In the genomic region with DNA sequence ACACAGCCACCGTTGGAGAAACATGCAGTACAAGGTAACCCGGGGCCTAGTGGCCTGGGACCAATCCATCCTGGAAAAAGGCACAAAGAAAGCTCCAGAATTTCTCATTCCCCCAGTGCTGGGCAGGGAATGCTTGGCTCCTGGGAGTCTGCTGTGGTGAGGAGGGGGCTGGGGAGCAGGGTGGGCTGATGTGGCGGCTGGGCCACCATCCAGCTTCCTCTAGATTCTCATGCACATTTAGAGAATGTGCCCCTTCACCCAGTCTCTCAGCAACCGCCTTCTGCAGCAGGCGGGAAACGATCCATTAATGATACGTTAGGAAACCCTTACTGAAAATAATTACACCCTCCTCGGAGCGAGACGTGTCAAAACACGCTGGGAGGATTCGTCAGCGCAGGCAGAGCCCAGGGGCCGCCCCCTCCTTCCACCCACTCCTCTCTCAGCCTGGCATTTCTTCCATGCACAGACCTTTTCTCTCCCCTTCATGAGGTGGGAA, we compare ENCODE assay signal across 14 cellular contexts. TPM values are rescaled to one million over a fixed set of nuclear protein-coding genes. Genes with fewer than 3 reads are reported as not detected.
A peak's percentile ranks its signal among the peaks of the same experiment; 100 is the strongest.
DNase-seq lines count a peak whose midpoint lies in the region; ATAC-seq, FAIRE-seq and TF ChIP-seq lines count a peak whose summit lies in the region.
"Had no signal": no experiment of that assay in that cellular context is flagged by ENCODE, and none has a peak within 500 bp of the region (broad histone marks: within the 10 kb centered on the region; RNA-seq: fewer than 3 reads in every experiment).

No MANE protein-coding gene starts in this region.

- H3K9me3 Mint-ChIP-seq in activated T-helper 1 cell treated with anti-CD3 and anti-CD28 coated beads, Interleukin-12 subunit alpha, Interleukin-12 subunit beta, Interleukin-2, Interleukin-4 antibody, amounts not matched to agents 30 ng/mL and 10 ng/mL and 1 ng/mL, durations not matched to agents 14 hours and 24 hours and 36 hours, result no peaks in the 10 kb centered on the region

- ATAC-seq in HG02763 (IDR thresholded peaks at IDR 0.05; ENCODE audit: unreplicated experiment) (no peak), left lobe of liver (no peak)
- ATAC-seq: left ventricle myocardium superior had no signal

- H3K36me3 Mint-ChIP-seq in activated T-helper 1 cell treated with anti-CD3 and anti-CD28 coated beads, Interleukin-12 subunit alpha, Interleukin-12 subunit beta, Interleukin-2, Interleukin-4 antibody, amounts not matched to agents 30 ng/mL and 10 ng/mL and 1 ng/mL, durations not matched to agents 14 hours and 24 hours and 36 hours (ENCODE audit: low read depth), result no peaks in the 10 kb centered on the region

- H3K9ac ChIP-seq in kidney (ENCODE audit: low read length in 2 of 2), result no peak overlapping the region

- H3K4me1 ChIP-seq in A673 (ENCODE audit: insufficient read depth, low read length, poor library complexity, severe bottlenecking) (peaks cover 14% of the 10 kb centered on the region), kidney (ENCODE audit: control insufficient read depth in 1 of 2, insufficient read depth in 1 of 2, low read depth in 1 of 2, low read length in 2 of 2) (no peaks in the 10 kb centered on the region)
- H3K4me1 ChIP-seq: Caco-2, thyroid gland had no signal

- H3K27me3 ChIP-seq in A673 (replicated peaks; ENCODE audit: insufficient read depth, low read depth, low read length, poor library complexity), result no peaks in the 10 kb centered on the region
- H3K27me3 ChIP-seq: thyroid gland had no signal

- DNase-seq in A673 (ENCODE audit: low spot score) (peak; percentile 70), NCI-H1417 treated with DMSO at 0.1 percent for 48 hours (lab: John Stamatoyannopoulos, UW) (peak; percentile 91), NOMO-1 (lab: John Stamatoyannopoulos, UW; ENCODE audit: unreplicated experiment in 2 of 2) (peak; percentile 57 to 73), kidney (peak; percentile 63), left lobe of liver (ENCODE audit: low spot score) (no peak), NCI-H82 treated with DMSO at 0.1 percent for 48 hours (lab: John Stamatoyannopoulos, UW; ENCODE audit: unreplicated experiment) (no peak)
- DNase-seq in activated T-helper 1 cell treated with anti-CD3 and anti-CD28 coated beads, Interleukin-12 subunit alpha, Interleukin-12 subunit beta, Interleukin-2, Interleukin-4 antibody, amounts not matched to agents 30 ng/mL and 10 ng/mL and 1 ng/mL, durations not matched to agents 14 hours and 24 hours and 36 hours (ENCODE audit: low spot score), result no peak
- DNase-seq: activated naive CD4-positive, alpha-beta T cell; Caco-2; left ventricle myocardium superior; NCI-H187 treated with DMSO at 0.1 percent for 48 hours; thyroid gland had no signal

- intact Hi-C loops in A673 (cut with micrococcal nuclease; ENCODE audit: unreplicated experiment) (no loop called here), kidney (cut with DNase I) (no loop called here)
- intact Hi-C loops in activated T-helper 1 cell treated with anti-CD3 and anti-CD28 coated beads, Interleukin-12 subunit alpha, Interleukin-12 subunit beta, Interleukin-2, Interleukin-4 antibody, amounts not matched to agents 30 ng/mL and 10 ng/mL and 1 ng/mL, durations not matched to agents 14 hours and 24 hours and 36 hours (cut with micrococcal nuclease), result no loop called here

- peaks cover 18% of the 10 kb centered on the region for H3K27me3 Mint-ChIP-seq in activated T-helper 1 cell treated with anti-CD3 and anti-CD28 coated beads, Interleukin-12 subunit alpha, Interleukin-12 subunit beta, Interleukin-2, Interleukin-4 antibody, amounts not matched to agents 30 ng/mL and 10 ng/mL and 1 ng/mL, durations not matched to agents 14 hours and 24 hours and 36 hours (ENCODE audit: insufficient read depth)

- H3K27ac ChIP-seq in A673 (ENCODE audit: low read depth, low read length, poor library complexity, severe bottlenecking) (peak overlapping the region; percentile 64), kidney (ENCODE audit: low read depth in 2 of 2, low read length in 2 of 2) (no peak overlapping the region)
- H3K27ac ChIP-seq: thyroid gland had no signal

- no peak overlapping the region for H3K4me3 ChIP-seq in A673 (ENCODE audit: low read depth, low read length, poor library complexity, severe bottlenecking)
- no peak overlapping the region for H3K4me3 ChIP-seq in kidney (ENCODE audit: low read length in 2 of 2)
- H3K4me3 ChIP-seq: thyroid gland had no signal

- H3K27ac Mint-ChIP-seq in activated T-helper 1 cell treated with anti-CD3 and anti-CD28 coated beads, Interleukin-12 subunit alpha, Interleukin-12 subunit beta, Interleukin-2, Interleukin-4 antibody, amounts not matched to agents 30 ng/mL and 10 ng/mL and 1 ng/mL, durations not matched to agents 14 hours and 24 hours and 36 hours, result no peak overlapping the region

- H3K4me3 Mint-ChIP-seq in activated T-helper 1 cell treated with anti-CD3 and anti-CD28 coated beads, Interleukin-12 subunit alpha, Interleukin-12 subunit beta, Interleukin-2, Interleukin-4 antibody, amounts not matched to agents 30 ng/mL and 10 ng/mL and 1 ng/mL, durations not matched to agents 14 hours and 24 hours and 36 hours, result no peak overlapping the region

- no peaks in the 10 kb centered on the region for H3K36me3 ChIP-seq in A673 (ENCODE audit: insufficient read depth, low read length, poor library complexity, severe bottlenecking)
- H3K36me3 ChIP-seq in kidney (ENCODE audit: control insufficient read depth in 1 of 2, insufficient read depth in 2 of 2, low read length in 2 of 2), result no peaks in the 10 kb centered on the region
- H3K36me3 ChIP-seq: thyroid gland had no signal

- FAIRE-seq in kidney (lab: Jason Lieb, UNC), result no peak
- FAIRE-seq: endometrium had no signal

- no TSS peak for BruUV-seq in A673 (replicated peaks; lab: Mats Ljungman, UMichigan)

- POLR2A ChIA-PET in A673 (lab: Charles Lee; ENCODE audit: low non-redundant PET), result no interaction called here

- TF ChIP-seq CTCF in A673 (conservative IDR thresholded peaks at IDR 0.05; ENCODE audit: low read depth, low read length), result no peak
- no peak for TF ChIP-seq CTCF in kidney (IDR thresholded peaks at IDR 0.05; ENCODE audit: borderline replicate concordance, extremely low read depth, insufficient read depth)

- CTCF ChIA-PET in A673 (lab: Charles Lee), result no interaction called here

- H3K4me1 Mint-ChIP-seq in activated T-helper 1 cell treated with anti-CD3 and anti-CD28 coated beads, Interleukin-12 subunit alpha, Interleukin-12 subunit beta, Interleukin-2, Interleukin-4 antibody, amounts not matched to agents 30 ng/mL and 10 ng/mL and 1 ng/mL, durations not matched to agents 14 hours and 24 hours and 36 hours (ENCODE audit: low read depth), result no peaks in the 10 kb centered on the region

- H3K9me3 ChIP-seq in A673 (ENCODE audit: low read depth, low read length, poor library complexity, severe bottlenecking) (no peaks in the 10 kb centered on the region), kidney (ENCODE audit: control insufficient read depth in 1 of 2, low read length in 2 of 2) (no peaks in the 10 kb centered on the region)
- H3K9me3 ChIP-seq: Caco-2, thyroid gland had no signal

RNA-seq across cellular contexts. Expression of gene SMAD7, which starts 55.9 kb away (rescaled TPM):
- total RNA-seq in A673 (2021), result 11.4 and 12.0 TPM in 2 replicates
- 32.6 TPM for total RNA-seq in kidney
- 17.3 TPM for polyA plus RNA-seq in kidney (ENCODE audit: insufficient read depth, low read depth, low replicate concordance)
- total RNA-seq in left lobe of liver, result 12.4 TPM
- total RNA-seq in activated T-helper 1 cell treated with anti-CD3 and anti-CD28 coated beads, Interleukin-12 subunit alpha, Interleukin-12 subunit beta, Interleukin-2, Interleukin-4 antibody, amounts not matched to agents 30 ng/mL and 10 ng/mL and 1 ng/mL, durations not matched to agents 14 hours and 24 hours and 36 hours, result 26.7 and 26.8 TPM in 2 replicates

Comparison
In these comparisons a context has a peak if more than half of its experiments do, and no peak if none do; other contexts are left out.
1. DNase-seq: peak in A673 (single experiment), NCI-H1417 treated with DMSO at 0.1 percent for 48 hours (single experiment), NOMO-1 (2 of 2) and kidney (single experiment); none in left lobe of liver (single experiment), activated T-helper 1 cell treated with anti-CD3 and anti-CD28 coated beads, Interleukin-12 subunit alpha, Interleukin-12 subunit beta, Interleukin-2, Interleukin-4 antibody, amounts not matched to agents 30 ng/mL and 10 ng/mL and 1 ng/mL, durations not matched to agents 14 hours and 24 hours and 36 hours (single experiment) and NCI-H82 treated with DMSO at 0.1 percent for 48 hours (single experiment).